In the genomic region with DNA sequence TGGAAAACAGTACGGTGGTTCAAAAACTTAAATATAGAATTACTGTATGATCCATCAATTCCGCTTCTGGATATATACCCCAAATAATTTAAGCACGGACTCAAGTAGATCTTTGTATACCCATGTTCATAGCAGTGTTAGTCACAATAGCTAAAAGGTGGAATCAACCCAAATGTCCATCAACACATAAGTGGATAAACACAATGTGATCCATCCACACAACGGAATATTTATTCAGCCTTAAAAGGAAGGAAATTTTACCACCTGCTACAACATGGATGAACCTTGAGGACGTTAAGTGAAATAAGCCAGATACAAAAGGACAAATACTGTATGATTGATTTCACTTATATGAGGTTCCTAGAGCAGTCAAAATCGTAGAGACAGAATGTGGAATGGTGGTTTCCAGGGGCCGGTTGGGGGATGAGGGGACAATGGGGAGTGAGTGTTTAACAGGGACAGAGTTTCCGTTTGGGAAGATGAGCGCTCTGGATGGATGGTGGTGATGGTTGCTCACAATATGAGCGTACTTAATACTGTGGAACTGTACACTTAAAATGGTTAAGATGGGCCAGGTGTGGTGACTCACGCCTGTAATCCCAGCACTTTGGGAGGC, we compare ENCODE assay signal across 1 cellular context.
TF ChIP-seq lines count a peak whose summit lies in the region.

No MANE protein-coding gene starts in this region.

TF ChIP-seq in A549, 52 proteins besides CTCF, POLR2A, EP300 and RAD21 (continued from another document):
- TF ChIP-seq BCL3 (IDR thresholded peaks at IDR 0.05) (no peak), KDM5A (IDR thresholded peaks at IDR 0.05) (no peak), MYC (IDR thresholded peaks at IDR 0.05; ENCODE audit: borderline replicate concordance, low read length) (no peak), HEYL (CRISPR knock-in tag; IDR thresholded peaks at IDR 0.05) (no peak)
- TF ChIP-seq, protein P1, sequence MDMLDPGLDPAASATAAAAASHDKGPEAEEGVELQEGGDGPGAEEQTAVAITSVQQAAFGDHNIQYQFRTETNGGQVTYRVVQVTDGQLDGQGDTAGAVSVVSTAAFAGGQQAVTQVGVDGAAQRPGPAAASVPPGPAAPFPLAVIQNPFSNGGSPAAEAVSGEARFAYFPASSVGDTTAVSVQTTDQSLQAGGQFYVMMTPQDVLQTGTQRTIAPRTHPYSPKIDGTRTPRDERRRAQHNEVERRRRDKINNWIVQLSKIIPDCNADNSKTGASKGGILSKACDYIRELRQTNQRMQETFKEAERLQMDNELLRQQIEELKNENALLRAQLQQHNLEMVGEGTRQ (IDR thresholded peaks at IDR 0.05) = no peak
